Comparison of ENCODE assay signal across 19 cellular contexts in the genomic region with DNA sequence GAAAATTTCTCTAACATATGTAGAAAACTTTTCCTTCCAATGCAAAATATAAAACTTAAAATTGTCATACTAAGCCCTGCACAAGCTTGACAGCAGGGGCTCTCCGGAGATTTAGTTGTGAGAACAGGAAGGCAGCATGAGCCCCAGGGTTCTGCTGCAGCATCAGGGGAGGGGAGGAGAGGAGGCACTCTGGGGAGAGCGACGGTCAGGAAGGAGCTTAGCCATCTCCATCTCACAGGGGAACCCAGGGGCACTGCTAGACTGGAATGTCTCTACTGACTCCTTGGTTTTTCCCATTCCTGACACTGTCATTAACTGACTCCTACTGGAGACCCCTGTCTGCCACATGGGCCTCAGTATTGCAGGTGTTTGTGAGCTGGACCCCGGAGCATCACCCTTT.
A peak's percentile ranks its signal among the peaks of the same experiment; 100 is the strongest.
DNase-seq lines count a peak whose midpoint lies in the region; ATAC-seq and TF ChIP-seq lines count a peak whose summit lies in the region.
"Had no signal": no experiment of that assay in that cellular context is flagged by ENCODE, and none has a peak within 500 bp of the region (broad histone marks: within the 10 kb centered on the region; RNA-seq: fewer than 3 reads in every experiment).

No MANE protein-coding gene starts in this region.

- no peak for TF ChIP-seq CTCF in A673 (conservative IDR thresholded peaks at IDR 0.05; ENCODE audit: low read depth, low read length)
- TF ChIP-seq CTCF in WTC11 (IDR thresholded peaks at IDR 0.05): no peak
- TF ChIP-seq CTCF in coronary artery (IDR thresholded peaks at IDR 0.05): no peak

- peak overlapping the region in 1 of 2 experiments; percentile 29 for H3K4ac ChIP-seq in mesenchymal stem cell (ENCODE audit: low read depth in 1 of 2, low read length in 2 of 2)

- no peak overlapping the region for H3K9ac ChIP-seq in mesenchymal stem cell (ENCODE audit: low read length)
- H3K9ac ChIP-seq: BLaER1 had no signal

- peaks cover 29% of the 10 kb centered on the region for H3K36me3 Mint-ChIP-seq in WTC11
- H3K36me3 Mint-ChIP-seq: CD4-positive, CD25-positive, alpha-beta regulatory T cell; CD8-positive, alpha-beta T cell had no signal

- H3K14ac ChIP-seq in mesenchymal stem cell (ENCODE audit: low read length in 2 of 2): no peak overlapping the region

- H3K9me3 Mint-ChIP-seq in WTC11: peaks cover 34% of the 10 kb centered on the region

- peak overlapping the region in 1 of 2 experiments; percentile 35 for H3K18ac ChIP-seq in mesenchymal stem cell (ENCODE audit: low read depth in 1 of 2, low read length in 2 of 2)

- no peak overlapping the region for H3K4me2 ChIP-seq in mesenchymal stem cell (ENCODE audit: low read length, poor library complexity, severe bottlenecking)
- H3K4me2 ChIP-seq: BLaER1 had no signal

- H3K79me1 ChIP-seq in mesenchymal stem cell (replicated peaks; ENCODE audit: low read length, poor library complexity, severe bottlenecking): peaks cover 21% of the 10 kb centered on the region

- no peaks in the 10 kb centered on the region for H3K36me3 ChIP-seq in A673 (ENCODE audit: insufficient read depth, low read length, poor library complexity, severe bottlenecking)
- H3K36me3 ChIP-seq in mesenchymal stem cell (ENCODE audit: control insufficient read depth in 1 of 2, insufficient read depth in 2 of 2, low read depth in 1 of 2, low read length in 2 of 2): peaks cover 0 to 2% of the 10 kb centered on the region in 2 experiments
- no peaks in the 10 kb centered on the region for H3K36me3 ChIP-seq in effector memory CD4-positive, alpha-beta T cell (ENCODE audit: control insufficient read depth, insufficient read depth, low read length)
- H3K36me3 ChIP-seq: BLaER1, HAP-1 had no signal

- no peaks in the 10 kb centered on the region for H3K27me3 ChIP-seq in A673 (replicated peaks; ENCODE audit: insufficient read depth, low read depth, low read length, poor library complexity)
- H3K27me3 ChIP-seq in mesenchymal stem cell (ENCODE audit: control insufficient read depth in 1 of 2, insufficient read depth in 1 of 2, low read length in 2 of 2): no peaks in the 10 kb centered on the region
- H3K27me3 ChIP-seq in right cardiac atrium (ENCODE audit: control insufficient read depth, insufficient read depth): no peaks in the 10 kb centered on the region
- no peaks in the 10 kb centered on the region for H3K27me3 ChIP-seq in effector memory CD4-positive, alpha-beta T cell (replicated peaks; ENCODE audit: control insufficient read depth, insufficient read depth, low read length, poor library complexity, severe bottlenecking)
- H3K27me3 ChIP-seq: BLaER1 had no signal

- no peak overlapping the region for H3K4me3 Mint-ChIP-seq in WTC11
- H3K4me3 Mint-ChIP-seq: B cell; CD4-positive, CD25-positive, alpha-beta regulatory T cell; CD8-positive, alpha-beta T cell; HFFc6 had no signal

- H3K27ac ChIP-seq in A673 (ENCODE audit: low read depth, low read length, poor library complexity, severe bottlenecking) (no peak overlapping the region), mesenchymal stem cell (ENCODE audit: low read length, poor library complexity, severe bottlenecking) (no peak overlapping the region), right cardiac atrium (ENCODE audit: low read length) (no peak overlapping the region), coronary artery (no peak overlapping the region)
- no peak overlapping the region for H3K27ac ChIP-seq in effector memory CD4-positive, alpha-beta T cell (ENCODE audit: insufficient read depth, low read length, poor library complexity, severe bottlenecking)
- H3K27ac ChIP-seq: BLaER1, C4-2B had no signal

- H2BK12ac ChIP-seq in mesenchymal stem cell (ENCODE audit: low read length in 2 of 2): peak overlapping the region in 1 of 2 experiments; percentile 59

- H3K9me3 ChIP-seq in A673 (ENCODE audit: low read depth, low read length, poor library complexity, severe bottlenecking) (peaks cover 12% of the 10 kb centered on the region), mesenchymal stem cell (ENCODE audit: control insufficient read depth, low read length) (peaks cover 17% of the 10 kb centered on the region), right cardiac atrium (ENCODE audit: control insufficient read depth, low read length) (peaks cover 3% of the 10 kb centered on the region)
- no peaks in the 10 kb centered on the region for H3K9me3 ChIP-seq in effector memory CD4-positive, alpha-beta T cell (ENCODE audit: control insufficient read depth, low read length)
- H3K9me3 ChIP-seq: HAP-1 had no signal

- BruUV-seq in A673 (replicated peaks; lab: Mats Ljungman, UMichigan): no TSS peak

- H2BK5ac ChIP-seq in mesenchymal stem cell (ENCODE audit: low read depth, low read length, poor library complexity, severe bottlenecking): no peak overlapping the region

- no peaks in the 10 kb centered on the region; the same call in 1 of the 2 replicates for H3K27me3 Mint-ChIP-seq in WTC11 (ENCODE audit: low read depth)
- H3K27me3 Mint-ChIP-seq: B cell; CD4-positive, CD25-positive, alpha-beta regulatory T cell had no signal

- DNase-seq in A673 (ENCODE audit: low spot score) (peak; percentile 41), WTC11 (ENCODE audit: low spot score) (no peak), mesenchymal stem cell (no peak), right cardiac atrium (no peak), coronary artery (ENCODE audit: low spot score) (no peak)
- DNase-seq in effector memory CD4-positive, alpha-beta T cell: no peak
- DNase-seq: 8988T; Caco-2; CD4-positive, CD25-positive, alpha-beta regulatory T cell; CD8-positive, alpha-beta T cell; DMS153; DND-41; GOT3; HFFc6 had no signal

- peaks cover 11% of the 10 kb centered on the region for H3K4me1 ChIP-seq in A673 (ENCODE audit: insufficient read depth, low read length, poor library complexity, severe bottlenecking)
- peaks cover 8% of the 10 kb centered on the region for H3K4me1 ChIP-seq in mesenchymal stem cell (ENCODE audit: control insufficient read depth, insufficient read depth, low read depth, low read length)
- H3K4me1 ChIP-seq in right cardiac atrium (ENCODE audit: control insufficient read depth, insufficient read depth, low read length): no peaks in the 10 kb centered on the region
- H3K4me1 ChIP-seq in effector memory CD4-positive, alpha-beta T cell (ENCODE audit: control insufficient read depth, insufficient read depth, low read length, poor library complexity, severe bottlenecking): no peaks in the 10 kb centered on the region
- H3K4me1 ChIP-seq: BLaER1, HAP-1 had no signal

- POLR2A ChIA-PET in A673 (lab: Charles Lee; ENCODE audit: low non-redundant PET): no interaction called here
- POLR2A ChIA-PET in WTC11 (lab: Charles Lee): no interaction called here

- peaks cover 9% of the 10 kb centered on the region for H3K4me1 Mint-ChIP-seq in WTC11
- H3K4me1 Mint-ChIP-seq: B cell; CD4-positive, CD25-positive, alpha-beta regulatory T cell had no signal

- no peak overlapping the region for H2BK120ac ChIP-seq in mesenchymal stem cell (ENCODE audit: low read depth, low read length)

- intact Hi-C loops in A673 (cut with micrococcal nuclease; ENCODE audit: unreplicated experiment) (no loop called here), right cardiac atrium (cut with DNase I) (loop anchor here in 2 of 4 donors (10.0 kb wide), 2 partner anchors 635 to 1305 kb away; no protein-coding TSS in a partner anchor)

- CTCF ChIA-PET in A673 (lab: Charles Lee) (no interaction called here), WTC11 (lab: Charles Lee) (interaction anchor here (1.0 to 1.2 kb wide), 2 partner anchors 10 to 191 kb away, joined by 3 to 4 read pairs; no protein-coding TSS in a partner anchor)

- H4K8ac ChIP-seq in mesenchymal stem cell (ENCODE audit: low read length): no peak overlapping the region

- ATAC-seq in WTC11 (peak; percentile 56; the same call in 1 of the 2 replicates), right cardiac atrium (no peak), HG03469 (IDR thresholded peaks at IDR 0.05; ENCODE audit: unreplicated experiment) (no peak)
- ATAC-seq: CD8-positive, alpha-beta T cell had no signal

- no peak overlapping the region for H4K91ac ChIP-seq in mesenchymal stem cell (ENCODE audit: low read length)

- 85% methylated on average over 2 of the region's 4 CpGs for WGBS in mesenchymal stem cell
- 62% methylated on average over 4 of the region's 4 CpGs for WGBS in right cardiac atrium

- H3K4me3 ChIP-seq in A673 (ENCODE audit: low read depth, low read length, poor library complexity, severe bottlenecking) (no peak overlapping the region), mesenchymal stem cell (ENCODE audit: insufficient read depth in 1 of 2, low read depth in 1 of 2, low read length in 2 of 2) (no peak overlapping the region), right cardiac atrium (ENCODE audit: low read length) (no peak overlapping the region), coronary artery (no peak overlapping the region)
- no peak overlapping the region for H3K4me3 ChIP-seq in effector memory CD4-positive, alpha-beta T cell (ENCODE audit: insufficient read depth, low read depth, low read length, poor library complexity, severe bottlenecking)
- H3K4me3 ChIP-seq: BLaER1, HAP-1 had no signal

- no peak overlapping the region for H2BK15ac ChIP-seq in mesenchymal stem cell (ENCODE audit: low read depth, poor library complexity, severe bottlenecking)

- H2AFZ ChIP-seq in mesenchymal stem cell (ENCODE audit: low read depth, low read length): no peak overlapping the region

- H3K27ac Mint-ChIP-seq in WTC11: no peak overlapping the region
- H3K27ac Mint-ChIP-seq: B cell; CD4-positive, CD25-positive, alpha-beta regulatory T cell; CD8-positive, alpha-beta T cell; HFFc6 had no signal

- peak overlapping the region; percentile 51 for H2AK5ac ChIP-seq in mesenchymal stem cell (ENCODE audit: low read length, severe bottlenecking)

- H3K23ac ChIP-seq in mesenchymal stem cell (ENCODE audit: low read length in 2 of 2): no peak overlapping the region

TF ChIP-seq in WTC11, 78 proteins besides CTCF, POLR2A, EP300 and RAD21 (continues in another document):
- TF ChIP-seq ATF1 (CRISPR knock-in tag; IDR thresholded peaks at IDR 0.05): no peak
- TF ChIP-seq RELA (CRISPR knock-in tag; IDR thresholded peaks at IDR 0.05; ENCODE audit: borderline replicate concordance): no peak
- TF ChIP-seq EMX1 (CRISPR knock-in tag; IDR thresholded peaks at IDR 0.05): no peak
- no peak for TF ChIP-seq ESRRA (CRISPR knock-in tag; IDR thresholded peaks at IDR 0.05; ENCODE audit: borderline replicate concordance)
- no peak for TF ChIP-seq ZNF317 (CRISPR knock-in tag; IDR thresholded peaks at IDR 0.05; ENCODE audit: borderline replicate concordance, low read depth)
- TF ChIP-seq, protein P1, sequence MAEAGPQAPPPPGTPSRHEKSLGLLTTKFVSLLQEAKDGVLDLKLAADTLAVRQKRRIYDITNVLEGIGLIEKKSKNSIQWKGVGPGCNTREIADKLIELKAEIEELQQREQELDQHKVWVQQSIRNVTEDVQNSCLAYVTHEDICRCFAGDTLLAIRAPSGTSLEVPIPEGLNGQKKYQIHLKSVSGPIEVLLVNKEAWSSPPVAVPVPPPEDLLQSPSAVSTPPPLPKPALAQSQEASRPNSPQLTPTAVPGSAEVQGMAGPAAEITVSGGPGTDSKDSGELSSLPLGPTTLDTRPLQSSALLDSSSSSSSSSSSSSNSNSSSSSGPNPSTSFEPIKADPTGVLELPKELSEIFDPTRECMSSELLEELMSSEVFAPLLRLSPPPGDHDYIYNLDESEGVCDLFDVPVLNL (CRISPR knock-in tag; IDR thresholded peaks at IDR 0.05; ENCODE audit: borderline replicate concordance, low read depth): no peak
- no peak for TF ChIP-seq JUN (CRISPR knock-in tag; IDR thresholded peaks at IDR 0.05)
